In the genomic region with DNA sequence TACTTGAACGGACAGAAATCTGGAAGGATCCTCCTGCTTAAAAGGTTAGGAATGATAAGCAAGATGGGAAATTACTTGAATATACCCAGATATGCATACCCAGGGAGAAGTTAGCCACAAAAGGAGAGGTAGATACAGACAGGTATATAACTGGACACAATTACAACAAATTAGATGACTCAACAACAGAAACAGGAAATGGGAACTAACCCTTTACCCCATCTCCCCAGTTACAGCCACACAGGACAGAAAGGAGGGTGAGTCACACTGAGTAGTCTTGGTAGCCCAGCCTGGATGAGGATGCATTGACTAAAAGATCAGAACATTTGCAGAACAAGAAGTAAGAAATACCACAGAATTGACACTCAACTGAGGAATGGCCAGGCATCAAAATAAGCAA, we compare ENCODE assay signal across 9 cellular contexts.
A peak's percentile ranks its signal among the peaks of the same experiment; 100 is the strongest.
DNase-seq lines count a peak whose midpoint lies in the region; ATAC-seq and TF ChIP-seq lines count a peak whose summit lies in the region.
"Had no signal": no experiment of that assay in that cellular context is flagged by ENCODE, and none has a peak within 500 bp of the region (broad histone marks: within the 10 kb centered on the region; RNA-seq: fewer than 3 reads in every experiment).

No MANE protein-coding gene starts in this region.

- no peaks in the 10 kb centered on the region for H3K36me3 Mint-ChIP-seq in activated T-helper 1 cell treated with anti-CD3 and anti-CD28 coated beads, Interleukin-12 subunit alpha, Interleukin-12 subunit beta, Interleukin-2, Interleukin-4 antibody, amounts not matched to agents 30 ng/mL and 10 ng/mL and 1 ng/mL, durations not matched to agents 14 hours and 24 hours and 36 hours (ENCODE audit: low read depth)
- no peaks in the 10 kb centered on the region for H3K36me3 Mint-ChIP-seq in CD4-positive, alpha-beta T cell (ENCODE audit: low read depth)

- peak; percentile 11 for DNase-seq in GDM1 (lab: John Stamatoyannopoulos, UW)
- no peak for DNase-seq in activated T-helper 1 cell treated with anti-CD3 and anti-CD28 coated beads, Interleukin-12 subunit alpha, Interleukin-12 subunit beta, Interleukin-2, Interleukin-4 antibody, amounts not matched to agents 30 ng/mL and 10 ng/mL and 1 ng/mL, durations not matched to agents 14 hours and 24 hours and 36 hours (ENCODE audit: low spot score)
- DNase-seq in pulmonary artery endothelial cell (ENCODE audit: low read depth, low spot score), result peak; percentile 39
- DNase-seq in left ventricle myocardium superior, result no peak
- no peak for DNase-seq in CD4-positive, alpha-beta T cell
- no peak for DNase-seq in caudate nucleus (lab: John Stamatoyannopoulos, UW)

- peaks cover 13% of the 10 kb centered on the region for H3K4me1 Mint-ChIP-seq in activated T-helper 1 cell treated with anti-CD3 and anti-CD28 coated beads, Interleukin-12 subunit alpha, Interleukin-12 subunit beta, Interleukin-2, Interleukin-4 antibody, amounts not matched to agents 30 ng/mL and 10 ng/mL and 1 ng/mL, durations not matched to agents 14 hours and 24 hours and 36 hours (ENCODE audit: low read depth)
- H3K4me1 Mint-ChIP-seq in CD4-positive, alpha-beta T cell (ENCODE audit: low read depth), result no peaks in the 10 kb centered on the region

- no peak overlapping the region for H3K27ac ChIP-seq in CD4-positive, alpha-beta T cell (ENCODE audit: low read depth, low read length)
- no peak overlapping the region for H3K27ac ChIP-seq in caudate nucleus (ENCODE audit: low read depth, low read length)
- H3K27ac ChIP-seq: upper lobe of left lung had no signal

- TF ChIP-seq CTCF in CD4-positive, alpha-beta T cell (IDR thresholded peaks at IDR 0.05), result no peak

- H3K9me3 Mint-ChIP-seq in activated T-helper 1 cell treated with anti-CD3 and anti-CD28 coated beads, Interleukin-12 subunit alpha, Interleukin-12 subunit beta, Interleukin-2, Interleukin-4 antibody, amounts not matched to agents 30 ng/mL and 10 ng/mL and 1 ng/mL, durations not matched to agents 14 hours and 24 hours and 36 hours, result peaks cover 4% of the 10 kb centered on the region
- H3K9me3 Mint-ChIP-seq in CD4-positive, alpha-beta T cell, result no peaks in the 10 kb centered on the region

- POLR2A ChIA-PET in CD4-positive, alpha-beta T cell (lab: Charles Lee), result no interaction called here

- ATAC-seq in GM21526 (IDR thresholded peaks at IDR 0.05; ENCODE audit: low FRiP score, unreplicated experiment) (peak; percentile 91), HG03575 (IDR thresholded peaks at IDR 0.05; ENCODE audit: extremely low read depth, insufficient number of reproducible peaks, low FRiP score, unreplicated experiment) (peak; percentile 86), left ventricle myocardium superior (no peak)
- ATAC-seq in CD4-positive, alpha-beta T cell (ENCODE audit: poor library complexity), result no peak

- H3K9me3 ChIP-seq in CD4-positive, alpha-beta T cell (ENCODE audit: control insufficient read depth, low read length), result no peaks in the 10 kb centered on the region
- H3K9me3 ChIP-seq: upper lobe of left lung had no signal

- no peak overlapping the region for H3K4me3 Mint-ChIP-seq in activated T-helper 1 cell treated with anti-CD3 and anti-CD28 coated beads, Interleukin-12 subunit alpha, Interleukin-12 subunit beta, Interleukin-2, Interleukin-4 antibody, amounts not matched to agents 30 ng/mL and 10 ng/mL and 1 ng/mL, durations not matched to agents 14 hours and 24 hours and 36 hours
- no peak overlapping the region for H3K4me3 Mint-ChIP-seq in CD4-positive, alpha-beta T cell

- H3K27ac Mint-ChIP-seq in activated T-helper 1 cell treated with anti-CD3 and anti-CD28 coated beads, Interleukin-12 subunit alpha, Interleukin-12 subunit beta, Interleukin-2, Interleukin-4 antibody, amounts not matched to agents 30 ng/mL and 10 ng/mL and 1 ng/mL, durations not matched to agents 14 hours and 24 hours and 36 hours, result peak overlapping the region; percentile 6
- H3K27ac Mint-ChIP-seq in CD4-positive, alpha-beta T cell, result no peak overlapping the region

- intact Hi-C loops in activated T-helper 1 cell treated with anti-CD3 and anti-CD28 coated beads, Interleukin-12 subunit alpha, Interleukin-12 subunit beta, Interleukin-2, Interleukin-4 antibody, amounts not matched to agents 30 ng/mL and 10 ng/mL and 1 ng/mL, durations not matched to agents 14 hours and 24 hours and 36 hours (cut with micrococcal nuclease), result no loop called here
- intact Hi-C loops in left ventricle myocardium superior (cut with micrococcal nuclease), result no loop called here
- intact Hi-C loops in CD4-positive, alpha-beta T cell (cut with DNase I, micrococcal nuclease), result no loop called here

- H3K27me3 ChIP-seq in CD4-positive, alpha-beta T cell (ENCODE audit: control insufficient read depth, insufficient read depth, low read length), result no peaks in the 10 kb centered on the region
- H3K27me3 ChIP-seq: upper lobe of left lung had no signal

- H3K27me3 Mint-ChIP-seq in activated T-helper 1 cell treated with anti-CD3 and anti-CD28 coated beads, Interleukin-12 subunit alpha, Interleukin-12 subunit beta, Interleukin-2, Interleukin-4 antibody, amounts not matched to agents 30 ng/mL and 10 ng/mL and 1 ng/mL, durations not matched to agents 14 hours and 24 hours and 36 hours (ENCODE audit: insufficient read depth), result peaks cover 4% of the 10 kb centered on the region
- no peaks in the 10 kb centered on the region for H3K27me3 Mint-ChIP-seq in CD4-positive, alpha-beta T cell

- CTCF ChIA-PET in CD4-positive, alpha-beta T cell (lab: Charles Lee), result interaction anchor here (1.0 kb wide), 1 partner anchor 8 kb away, joined by 3 read pairs; no protein-coding TSS in a partner anchor

Comparison
In these comparisons a context has a peak if more than half of its experiments do, and no peak if none do; other contexts are left out.
1. DNase-seq: peak in GDM1 (single experiment) and pulmonary artery endothelial cell (single experiment); none in activated T-helper 1 cell treated with anti-CD3 and anti-CD28 coated beads, Interleukin-12 subunit alpha, Interleukin-12 subunit beta, Interleukin-2, Interleukin-4 antibody, amounts not matched to agents 30 ng/mL and 10 ng/mL and 1 ng/mL, durations not matched to agents 14 hours and 24 hours and 36 hours (single experiment), left ventricle myocardium superior (single experiment), CD4-positive, alpha-beta T cell (0 of 10) and caudate nucleus (0 of 61).
2. ATAC-seq: peak in GM21526 (single experiment) and HG03575 (single experiment); none in left ventricle myocardium superior (single experiment) and CD4-positive, alpha-beta T cell (single experiment).